6 cellular contexts compared by ENCODE assay signal in the genomic region with DNA sequence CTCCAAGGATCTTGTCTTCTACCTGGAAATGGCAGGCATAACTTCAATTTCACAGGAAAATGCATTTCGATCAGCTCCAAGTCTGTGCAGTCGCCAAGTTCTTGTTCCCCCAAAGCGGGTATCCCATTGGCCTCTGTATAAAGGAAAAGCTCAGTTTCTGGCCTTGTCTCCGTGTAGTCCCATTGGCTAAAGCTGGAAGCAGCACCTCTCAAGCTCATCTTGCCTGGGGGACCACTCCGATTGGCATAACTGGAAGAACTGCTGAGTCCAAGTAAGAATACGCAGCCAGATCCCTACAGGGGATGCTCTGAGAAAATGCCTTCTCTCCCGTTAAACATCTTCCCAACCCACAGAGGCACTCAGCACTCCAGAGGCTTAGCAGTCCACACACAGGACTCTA.
"Had no signal": no experiment of that assay in that cellular context is flagged by ENCODE, and none has a peak within 500 bp of the region (broad histone marks: within the 10 kb centered on the region; RNA-seq: fewer than 3 reads in every experiment).

No MANE protein-coding gene starts in this region.

- H3K27me3 Mint-ChIP-seq: IgD-negative memory B cell had no signal

- H3K27ac ChIP-seq: HL-60 had no signal

- H3K4me3 Mint-ChIP-seq: GM23338, HFFc6, IgD-negative memory B cell had no signal

- DNase-seq: H7, HFFc6 had no signal

- H3K9me3 Mint-ChIP-seq: GM23338, HFFc6 had no signal

- H3K36me3 ChIP-seq: HAP-1 had no signal

- H2AFZ ChIP-seq: GM23338 had no signal

- H3K4me1 ChIP-seq: HAP-1 had no signal

- H3K4me3 ChIP-seq: GM23338, HAP-1 had no signal

- H3K9me3 ChIP-seq: HAP-1 had no signal

- H3K27ac Mint-ChIP-seq: GM23338, HFFc6, IgD-negative memory B cell had no signal

- H3K4me1 Mint-ChIP-seq: IgD-negative memory B cell had no signal

- H3K4me2 ChIP-seq: GM23338 had no signal
